In genomic region chr3:62366093-62366419, GRCh38 we compare ENCODE assay signal across 24 cellular contexts. TPM values are rescaled to one million over a fixed set of nuclear protein-coding genes. Genes with fewer than 3 reads are reported as not detected.
DNase-seq lines count a peak whose midpoint lies in the region; ATAC-seq, FAIRE-seq and TF ChIP-seq lines count a peak whose summit lies in the region.
"Had no signal": no experiment of that assay in that cellular context is flagged by ENCODE, and none has a peak within 500 bp of the region (broad histone marks: within the 10 kb centered on the region; RNA-seq: fewer than 3 reads in every experiment).

No MANE protein-coding gene starts in this region.

- H3K4me1 ChIP-seq in H9 (ENCODE audit: insufficient read depth, low read length) (no peaks in the 10 kb centered on the region; the same call in 1 of the 2 replicates), HUES64 (ENCODE audit: insufficient read depth, low read length) (peaks cover 46% of the 10 kb centered on the region), H1 (replicated peaks in 1 of 4; ENCODE audit: control insufficient read depth in 3 of 4, insufficient read depth in 4 of 4, low read length in 3 of 4) (peaks cover 18 to 36% (median 23%) of the 10 kb centered on the region in 4 experiments), neural progenitor cell (peaks cover 58% of the 10 kb centered on the region)
- H3K4me1 ChIP-seq: BE2C had no signal

- H3K4me3 ChIP-seq in HUES64 (ENCODE audit: low read length) (peak overlapping the region; percentile 18; the same call in 1 of the 2 replicates), H1 (ENCODE audit: extremely low read depth in 1 of 4, insufficient read depth in 2 of 4, low read depth in 3 of 4, low read length in 4 of 4) (peak overlapping the region in 3 of 4 experiments; percentile 7 to 47 (median 29); a peak in 4 of 8 replicates), neural progenitor cell (peak overlapping the region; percentile 15)
- H3K4me3 ChIP-seq: GM12878, K562 had no signal

- H2AFZ ChIP-seq in H9 (ENCODE audit: low read length) (no peak overlapping the region), H1 (ENCODE audit: low read length) (no peak overlapping the region), neural progenitor cell (replicated peaks) (no peak overlapping the region)

- H4K91ac ChIP-seq in H9 (ENCODE audit: insufficient read length, low read depth, low read length), result no peak overlapping the region
- no peak overlapping the region for H4K91ac ChIP-seq in H1 (replicated peaks; ENCODE audit: insufficient read length, low read length)

- FAIRE-seq in H1 (lab: Jason Lieb, UNC), result no peak
- FAIRE-seq: GM12878, H54, K562 had no signal

- no CpG with 5 or more reads among the region's 3 CpGs for WGBS in H9 (ENCODE audit: extremely low coverage, insufficient read length, low lambda C conversion rate)
- 36% methylated on average over 3 of the region's 3 CpGs for WGBS in HUES64
- 9% methylated on average over 3 of the region's 3 CpGs; no CpG with 5 or more reads in 1 of the 2 experiments for WGBS in H1 (ENCODE audit: extremely low coverage in 1 of 2, insufficient coverage in 1 of 2, insufficient read length in 1 of 2, insufficient replicate concordance in 2 of 2, low coverage in 1 of 2, low lambda C conversion rate in 2 of 2, missing lambda C conversion rate in 1 of 2), 2 experiments

- peaks cover 63% of the 10 kb centered on the region for H3K27me3 ChIP-seq in H9 (ENCODE audit: insufficient read depth, low read length)
- peaks cover 95% of the 10 kb centered on the region for H3K27me3 ChIP-seq in HUES64 (ENCODE audit: insufficient read depth, low read length)
- peaks cover 55 to 76% (median 72%) of the 10 kb centered on the region in 4 experiments for H3K27me3 ChIP-seq in H1 (replicated peaks in 1 of 4; ENCODE audit: control insufficient read depth in 3 of 4, extremely low read depth in 1 of 4, insufficient read depth in 3 of 4, low read length in 3 of 4)
- H3K27me3 ChIP-seq in neural progenitor cell, result peaks cover 96% of the 10 kb centered on the region

- peaks cover 88% of the 10 kb centered on the region for H3K27me3 Mint-ChIP-seq in H9 (ENCODE audit: low read depth)
- H3K27me3 Mint-ChIP-seq in neural progenitor cell (ENCODE audit: insufficient read depth, low read depth), result peaks cover 68% of the 10 kb centered on the region

- H4K5ac ChIP-seq in H9 (ENCODE audit: insufficient read length, low read depth, low read length) (no peak overlapping the region), H1 (ENCODE audit: insufficient read length, low read depth, low read length) (no peak overlapping the region)

- H3K9ac ChIP-seq in H9 (ENCODE audit: extremely low read depth, insufficient read length, low read length), result no peak overlapping the region
- no peak overlapping the region for H3K9ac ChIP-seq in HUES64 (ENCODE audit: low read depth, low read length)
- H3K9ac ChIP-seq in H1 (replicated peaks in 1 of 4; ENCODE audit: extremely low read depth in 1 of 4, low read depth in 3 of 4, low read length in 3 of 4), result no peak overlapping the region
- H3K9ac ChIP-seq in neural progenitor cell, result no peak overlapping the region

- H3K18ac ChIP-seq in H9 (ENCODE audit: insufficient read length, low read depth, low read length) (no peak overlapping the region), H1 (ENCODE audit: extremely low read depth, low read length) (no peak overlapping the region; the same call in 1 of the 2 replicates)

- TF ChIP-seq CTCF in H9 (conservative IDR thresholded peaks at IDR 0.05), result no peak
- TF ChIP-seq CTCF in H1 (IDR thresholded peaks at IDR 0.05; ENCODE audit: control extremely low read depth in 1 of 3, insufficient read depth in 1 of 3, low read depth in 1 of 3, low read length in 3 of 3), result no peak
- no peak for TF ChIP-seq CTCF in neural progenitor cell (IDR thresholded peaks at IDR 0.05)

- H3K27ac ChIP-seq in H9 (ENCODE audit: insufficient read length, low read depth, low read length) (no peak overlapping the region), HUES64 (ENCODE audit: low read depth, low read length) (no peak overlapping the region), H1 (ENCODE audit: low read depth, low read length) (no peak overlapping the region), neural progenitor cell (no peak overlapping the region)

- peaks cover 65% of the 10 kb centered on the region for H3F3A ChIP-seq in neural progenitor cell (ENCODE audit: low read depth)

- TF ChIP-seq POLR2A in H1 (IDR thresholded peaks at IDR 0.05; ENCODE audit: control extremely low read depth in 1 of 2, low read depth in 2 of 2, low read length in 2 of 2), result no peak

- H3K4me1 Mint-ChIP-seq in H9 (peaks cover 58 to 66% of the 10 kb centered on the region in 2 experiments), neural progenitor cell (peaks cover 50% of the 10 kb centered on the region)
- H3K4me1 Mint-ChIP-seq: CD8-positive, alpha-beta memory T cell had no signal

- H3K79me2 ChIP-seq in H9 (ENCODE audit: insufficient read depth, low read length) (no peaks in the 10 kb centered on the region), H1 (ENCODE audit: control insufficient read depth in 1 of 2, insufficient read depth in 2 of 2, low read length in 2 of 2) (no peaks in the 10 kb centered on the region), neural progenitor cell (ENCODE audit: low read depth) (no peaks in the 10 kb centered on the region)

- H3K14ac ChIP-seq in H9 (ENCODE audit: insufficient read depth, low read length) (no peak overlapping the region), H1 (ENCODE audit: insufficient read length) (no peak overlapping the region)

- H2BK15ac ChIP-seq in H9 (ENCODE audit: low read depth, low read length) (no peak overlapping the region), H1 (ENCODE audit: low read length) (no peak overlapping the region)

- H4K20me1 ChIP-seq in H9 (ENCODE audit: control insufficient read depth, insufficient read depth, insufficient read length), result no peaks in the 10 kb centered on the region
- H4K20me1 ChIP-seq in H1 (replicated peaks in 1 of 2; ENCODE audit: control insufficient read depth in 1 of 2, insufficient read depth in 2 of 2, low read length in 2 of 2), result peaks cover 2 to 7% of the 10 kb centered on the region in 2 experiments
- peaks cover 66% of the 10 kb centered on the region for H4K20me1 ChIP-seq in neural progenitor cell (ENCODE audit: low read depth)

- H3K9me3 Mint-ChIP-seq in H9 (peaks cover 4 to 5% of the 10 kb centered on the region in 2 experiments; a peak in 4 of 5 replicates), neural progenitor cell (peaks cover 3% of the 10 kb centered on the region)
- H3K9me3 Mint-ChIP-seq: HFFc6 had no signal

- DNase-seq in H9, result no peak
- no peak for DNase-seq in H1 (ENCODE audit: low read depth in 1 of 2, low spot score in 2 of 2)
- DNase-seq in neural progenitor cell (ENCODE audit: low spot score), result no peak
- no peak for DNase-seq in stimulated activated CD4-positive, alpha-beta T cell treated with anti-CD3 and anti-CD28 coated beads, Interleukin-4, amount 100 ng/mL, for 1 hour
- no peak for DNase-seq in stimulated activated naive CD4-positive, alpha-beta T cell (lab: John Stamatoyannopoulos, UW)
- DNase-seq in SIG-M5 (lab: John Stamatoyannopoulos, UW), result no peak
- DNase-seq: BE2C; C1 segment of cervical spinal cord; CD4-positive, CD25-positive, alpha-beta regulatory T cell; CD8-positive, alpha-beta memory T cell; DMS 273 treated with DMSO at 0.1 percent for 48 hours; DMS53; DND-41; EL; HFFc6; IMR-90 had no signal

- H3K23me2 ChIP-seq in H9 (ENCODE audit: insufficient read length, low read depth, low read length, poor library complexity, severe bottlenecking) (peaks cover 9% of the 10 kb centered on the region), H1 (ENCODE audit: low read depth, low read length) (peaks cover 4% of the 10 kb centered on the region; the same call in 1 of the 2 replicates)

- POLR2A ChIA-PET in H1 (lab: Charles Lee; ENCODE audit: partially characterized antibody), result interaction anchor here (1.2 to 1.9 kb wide), 2 partner anchors 9 to 12 kb away, joined by 6 to 10 read pairs; no protein-coding TSS in a partner anchor

- H4K8ac ChIP-seq in H9 (replicated peaks; ENCODE audit: insufficient read length, low read depth, low read length) (no peak overlapping the region), H1 (ENCODE audit: extremely low read depth, insufficient read depth, low read length) (no peak overlapping the region)

- no peak overlapping the region for H3K56ac ChIP-seq in H9 (ENCODE audit: insufficient read length, low read depth, low read length)
- no peak overlapping the region for H3K56ac ChIP-seq in H1 (replicated peaks; ENCODE audit: insufficient read length, low read depth, low read length)

- no peaks in the 10 kb centered on the region for H3K79me1 ChIP-seq in H9 (ENCODE audit: insufficient read depth, low read depth, low read length, poor library complexity, severe bottlenecking)
- no peaks in the 10 kb centered on the region for H3K79me1 ChIP-seq in H1 (ENCODE audit: low read depth, low read length)

- no peak for TF ChIP-seq EP300 in H1 (IDR thresholded peaks at IDR 0.05; ENCODE audit: borderline replicate concordance in 1 of 2, low read depth in 2 of 2, low read length in 2 of 2)

- no peak overlapping the region for H2BK120ac ChIP-seq in H9 (ENCODE audit: low read depth, low read length, poor library complexity, severe bottlenecking)
- H2BK120ac ChIP-seq in H1 (replicated peaks; ENCODE audit: low read depth, low read length), result no peak overlapping the region

- H3K36me3 Mint-ChIP-seq in H9 (ENCODE audit: insufficient read depth in 1 of 3, low read depth in 3 of 3) (no peaks in the 10 kb centered on the region; a peak in 2 of 7 replicates), neural progenitor cell (peaks cover 9% of the 10 kb centered on the region)
- H3K36me3 Mint-ChIP-seq: CD4-positive, CD25-positive, alpha-beta regulatory T cell; CD8-positive, alpha-beta memory T cell had no signal

- CTCF ChIA-PET in H1 (lab: Charles Lee; ENCODE audit: partially characterized antibody), result interaction anchor here (0.9 to 2.2 kb wide), 4 partner anchors 11 to 188 kb away, joined by 3 to 5 read pairs (median 4); no protein-coding TSS in a partner anchor

- H3K23ac ChIP-seq in H9 (ENCODE audit: insufficient read length, low read depth, low read length), result no peak overlapping the region
- H3K23ac ChIP-seq in H1 (ENCODE audit: insufficient read length), result no peak overlapping the region

- H2BK5ac ChIP-seq in H9 (ENCODE audit: insufficient read length, low read length), result no peak overlapping the region
- H2BK5ac ChIP-seq in H1 (ENCODE audit: low read depth, low read length), result no peak overlapping the region

- H2AK5ac ChIP-seq in H9 (ENCODE audit: insufficient read length, low read length), result no peak overlapping the region
- no peak overlapping the region for H2AK5ac ChIP-seq in H1 (ENCODE audit: low read depth, low read length)

- no peak for TF ChIP-seq RAD21 in H1 (IDR thresholded peaks at IDR 0.05 in 1 of 2, conservative IDR thresholded peaks at IDR 0.05 in 1 of 2; ENCODE audit: low read depth in 2 of 2, low read length in 2 of 2)

- no peaks in the 10 kb centered on the region for H3K36me3 ChIP-seq in HUES64 (ENCODE audit: insufficient read depth, low read length)
- no peaks in the 10 kb centered on the region for H3K36me3 ChIP-seq in H1 (ENCODE audit: control insufficient read depth in 2 of 4, insufficient read depth in 4 of 4, low read length in 3 of 4)
- H3K36me3 ChIP-seq in neural progenitor cell, result no peaks in the 10 kb centered on the region
- H3K36me3 ChIP-seq: BE2C had no signal

- no peak overlapping the region for H3K4ac ChIP-seq in H9 (ENCODE audit: low read depth, low read length)
- no peak overlapping the region for H3K4ac ChIP-seq in H1 (replicated peaks; ENCODE audit: insufficient read length, low read depth, low read length)

- H2BK12ac ChIP-seq in H9 (ENCODE audit: insufficient read length, low read depth, low read length) (no peak overlapping the region), H1 (ENCODE audit: low read depth, low read length) (no peak overlapping the region)

- H3T11ph ChIP-seq in H9 (ENCODE audit: low read length), result no peak overlapping the region

- H2BK20ac ChIP-seq in H9 (ENCODE audit: low read depth, low read length, poor library complexity, severe bottlenecking) (no peak overlapping the region), H1 (ENCODE audit: low read length) (no peak overlapping the region)

- ATAC-seq in GM19397 (IDR thresholded peaks at IDR 0.05; ENCODE audit: unreplicated experiment), result no peak
- ATAC-seq: GM12878, HCT116, K562 had no signal

- H3K27ac Mint-ChIP-seq in H9, result no peak overlapping the region
- H3K27ac Mint-ChIP-seq in neural progenitor cell, result no peak overlapping the region
- H3K27ac Mint-ChIP-seq: CD8-positive, alpha-beta memory T cell; HFFc6 had no signal

- peak overlapping the region; percentile 6 to 58; a peak in 4 of 5 replicates for H3K4me3 Mint-ChIP-seq in H9
- H3K4me3 Mint-ChIP-seq in neural progenitor cell, result no peak overlapping the region
- H3K4me3 Mint-ChIP-seq: CD4-positive, CD25-positive, alpha-beta regulatory T cell; CD8-positive, alpha-beta memory T cell; HFFc6 had no signal

- H3K9me3 ChIP-seq in H9 (ENCODE audit: control insufficient read depth, low read depth, low read length) (no peaks in the 10 kb centered on the region), HUES64 (ENCODE audit: insufficient read depth, low read depth, low read length) (no peaks in the 10 kb centered on the region), H1 (ENCODE audit: insufficient read depth in 2 of 2, low read depth in 1 of 2, low read length in 1 of 2) (no peaks in the 10 kb centered on the region), neural progenitor cell (ENCODE audit: low read depth) (no peaks in the 10 kb centered on the region)

- H3K4me2 ChIP-seq in H9 (ENCODE audit: insufficient read depth, insufficient read length, low read length) (peak overlapping the region; percentile 83), H1 (ENCODE audit: insufficient read depth in 1 of 2, low read depth in 2 of 2, low read length in 2 of 2) (peak overlapping the region; percentile 67 to 90), neural progenitor cell (peak overlapping the region; percentile 68)

RNA-seq across cellular contexts. Expression of gene FEZF2, which starts 7.3 kb away (rescaled TPM):
- total RNA-seq in H9 (2021) (0.11 TPM in 1 of 2 replicates, not detected in the other), neural progenitor cell (ENCODE audit: low replicate concordance) (7.6 and 9.1 TPM in 2 replicates)
- polyA plus RNA-seq in HUES64 (2013, experiment 1 of 2), result 0.35 TPM
- 0.44 TPM for polyA plus RNA-seq in HUES64 (2013, experiment 2 of 2)
- not detected in 2 replicates for total RNA-seq in H1 (2021; fragmentation: NEBNext Ultra II Directional; extraction: Animal tissue kit (Norgen Biotek cat#: 25700))
- 0.06 and 0.11 TPM in 2 replicates for polyA plus RNA-seq in H1 (2011; rRNA removed)
- 0.17 TPM for polyA plus RNA-seq in H1 (2011; cell fraction: cytosol; rRNA removed)
- 0.23 TPM for polyA plus RNA-seq in H1 (2011; cell fraction: nucleus; rRNA removed)
- 0.13 TPM in 1 of 4 replicates, not detected in the others for polyA plus RNA-seq in H1 (2012, experiment 1 of 2)
- 0.08 TPM for polyA plus RNA-seq in H1 (2012, experiment 2 of 2)
- polyA plus RNA-seq in H1 (2013, experiment 1 of 2), result not detected
- polyA plus RNA-seq in H1 (2013, experiment 2 of 2), result not detected
- polyA minus RNA-seq in H1 (2011; rRNA and poly(A)+ RNA removed), result not detected in 2 replicates
- not detected for polyA minus RNA-seq in H1 (2011; cell fraction: cytosol; rRNA and poly(A)+ RNA removed)
- polyA minus RNA-seq in H1 (2011; cell fraction: nucleus; rRNA and poly(A)+ RNA removed), result not detected
- total RNA-seq: A172; CD4-positive, CD25-positive, alpha-beta regulatory T cell; CD8-positive, alpha-beta memory T cell; G401; GM12878; HFFc6; IMR-90; K562 had no signal
- polyA plus RNA-seq: CD4-positive, CD25-positive, alpha-beta regulatory T cell; CD8-positive, alpha-beta memory T cell; GM12878; IMR-90; K562 had no signal
